Comparison of ENCODE assay signal across 1 cellular context in genomic region chr11:2769409-2769778, GRCh38.
TF ChIP-seq lines count a peak whose summit lies in the region.

No MANE protein-coding gene starts in this region.

TF ChIP-seq in HEK293, 187 proteins besides CTCF, POLR2A, EP300 and RAD21 (continued from another document):
- TF ChIP-seq ZNF704 (tag by site-specific recombination; IDR thresholded peaks at IDR 0.05): no peak
